Comparison of ENCODE assay signal across 8 cellular contexts in the genomic region with DNA sequence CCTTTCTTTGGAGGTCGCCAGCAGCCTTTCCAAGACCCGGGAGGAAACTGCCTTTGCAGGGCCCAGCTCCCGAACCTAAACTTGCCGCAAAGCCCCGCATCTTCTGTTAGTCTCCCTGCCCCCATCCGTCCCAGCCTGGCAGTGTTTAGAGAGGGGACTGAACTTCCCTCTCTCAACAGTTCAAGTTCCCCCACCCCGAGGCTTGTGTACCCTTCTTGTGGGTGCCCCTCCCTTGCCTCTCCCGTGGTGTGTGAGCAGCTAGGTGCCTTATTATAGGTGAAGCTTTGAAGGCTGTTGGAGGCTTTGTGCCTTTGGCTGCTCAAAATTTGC. TPM values are rescaled to one million over a fixed set of nuclear protein-coding genes. Genes with fewer than 3 reads are reported as not detected.
A peak's percentile ranks its signal among the peaks of the same experiment; 100 is the strongest.
DNase-seq lines count a peak whose midpoint lies in the region; ATAC-seq and TF ChIP-seq lines count a peak whose summit lies in the region.

No MANE protein-coding gene starts in this region.

- no peaks in the 10 kb centered on the region for H3K9me3 ChIP-seq in SJCRH30 (replicated peaks)
- H3K9me3 ChIP-seq in duodenal mucosa (ENCODE audit: control insufficient read depth in 1 of 2, low read length in 2 of 2), result no peaks in the 10 kb centered on the region

- peaks cover 39% of the 10 kb centered on the region for H3K36me3 Mint-ChIP-seq in nephron (ENCODE audit: low read depth)

- H3K36me3 ChIP-seq in SJCRH30, result peaks cover 34% of the 10 kb centered on the region
- no peaks in the 10 kb centered on the region for H3K36me3 ChIP-seq in duodenal mucosa (ENCODE audit: control insufficient read depth in 1 of 2, insufficient read depth in 2 of 2, low read length in 2 of 2)

- peak overlapping the region; percentile 86 for H3K4me3 ChIP-seq in SJCRH30
- H3K4me3 ChIP-seq in duodenal mucosa (ENCODE audit: low read depth in 1 of 2, low read length in 2 of 2), result peak overlapping the region; percentile 76 to 81

- peak overlapping the region; percentile 88 to 93 (median 88) for H3K4me3 Mint-ChIP-seq in nephron

- H3K27ac Mint-ChIP-seq in nephron, result peak overlapping the region; percentile 66 to 70 (median 68)

- H3K27me3 Mint-ChIP-seq in nephron (ENCODE audit: low read depth), result peaks cover 12% of the 10 kb centered on the region

- H3K9me3 Mint-ChIP-seq in nephron, result no peaks in the 10 kb centered on the region

- DNase-seq in SJCRH30 (peak; percentile 55 to 72), G401 (ENCODE audit: low spot score) (no peak), SHP77 (lab: John Stamatoyannopoulos, UW) (no peak), occipital lobe (lab: John Stamatoyannopoulos, UW) (no peak), globus pallidus (ENCODE audit: low spot score) (no peak)

- H3K4me1 Mint-ChIP-seq in nephron, result peaks cover 44% of the 10 kb centered on the region

- TF ChIP-seq CTCF in nephron (IDR thresholded peaks at IDR 0.05; ENCODE audit: unreplicated experiment in 3 of 3), result no peak

- in situ Hi-C loops in G401 (cut with HindIII; ENCODE audit: low sequenced_read_pairs), result no loop called here

- ATAC-seq in GM18909 (IDR thresholded peaks at IDR 0.05; ENCODE audit: poor library complexity, unreplicated experiment), result peak; percentile 7

- H3K27me3 ChIP-seq in SJCRH30 (no peaks in the 10 kb centered on the region), duodenal mucosa (ENCODE audit: control insufficient read depth in 1 of 2, insufficient read depth in 2 of 2, low read length in 2 of 2) (peaks cover 11 to 29% of the 10 kb centered on the region in 2 donors)

- peak overlapping the region; percentile 47 to 72 for H3K9ac ChIP-seq in duodenal mucosa (ENCODE audit: low read depth in 1 of 2, low read length in 2 of 2)

- H3K4me1 ChIP-seq in SJCRH30, result peaks cover 10% of the 10 kb centered on the region
- peaks cover 16 to 40% of the 10 kb centered on the region in 2 donors for H3K4me1 ChIP-seq in duodenal mucosa (ENCODE audit: control insufficient read depth in 1 of 2, insufficient read depth in 2 of 2, low read length in 2 of 2)

- H3K27ac ChIP-seq in SJCRH30, result peak overlapping the region; percentile 85
- no peak overlapping the region for H3K27ac ChIP-seq in duodenal mucosa (ENCODE audit: low read depth, low read length)

RNA-seq across cellular contexts. Expression of a gene that starts 1.4 kb away (rescaled TPM):
- 140 and 158 TPM in 2 replicates for total RNA-seq in SJCRH30 (2014; rRNA removed; shearing (Covaris generic))
- total RNA-seq in G401 (2014; rRNA removed; shearing (Covaris generic)), result not detected in 2 replicates
- total RNA-seq in occipital lobe, result 45.9 TPM

Comparison
In these comparisons a context has a peak if more than half of its experiments do, and no peak if none do; other contexts are left out.
1. DNase-seq: peak in SJCRH30 (2 of 2); none in G401 (single experiment), SHP77 (0 of 2), occipital lobe (single experiment) and globus pallidus (single experiment).
2. RNA of a gene that starts 1.4 kb away (total RNA-seq): 140 to 158 TPM in SJCRH30 and 45.9 TPM in occipital lobe (single experiment); not detected in G401; every median in the first group is over 10 times any median in the second.